In the genomic region with DNA sequence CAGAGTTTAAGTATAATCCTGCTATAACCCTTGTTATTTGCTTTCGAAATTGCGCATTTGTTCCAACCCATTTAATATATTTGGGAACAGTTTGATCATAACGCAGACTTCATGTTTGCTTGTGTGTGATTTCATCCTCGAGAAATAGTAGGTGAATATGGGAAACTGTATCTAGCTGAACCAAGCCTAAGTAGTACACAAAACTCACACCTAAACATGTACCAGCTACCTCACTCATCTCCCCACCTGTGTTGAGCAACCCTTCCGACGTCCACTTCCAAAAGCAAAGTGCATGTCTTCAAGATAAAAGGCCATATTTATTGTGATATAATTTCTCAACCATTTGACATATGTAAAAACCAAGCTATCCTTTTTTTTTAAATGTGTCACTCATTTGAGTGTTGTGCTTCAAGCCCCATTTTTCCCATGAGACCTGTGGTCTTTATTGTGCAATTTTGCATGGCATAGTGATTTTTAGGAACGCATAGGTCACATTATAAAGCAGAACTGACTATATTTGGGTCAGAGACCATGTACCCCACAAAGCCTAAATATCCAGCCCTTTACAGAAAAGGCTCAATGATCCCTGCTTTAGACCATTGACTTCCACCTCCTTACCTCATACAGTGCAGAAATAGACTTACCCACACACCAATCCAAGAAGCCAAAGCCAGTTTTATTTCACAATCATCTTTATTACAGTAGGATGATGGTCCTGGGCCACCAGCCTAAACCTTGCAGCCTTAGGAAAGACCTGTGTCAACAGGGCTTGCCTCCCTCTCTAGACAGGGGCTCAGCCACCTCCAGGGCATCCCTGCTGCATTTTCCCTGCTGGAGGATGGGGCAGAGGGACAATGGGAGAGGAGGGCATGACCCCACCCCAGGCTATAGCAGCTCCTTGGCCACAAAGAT, we compare ENCODE assay signal across 14 cellular contexts. TPM values are rescaled to one million over a fixed set of nuclear protein-coding genes. Genes with fewer than 3 reads are reported as not detected.
A peak's percentile ranks its signal among the peaks of the same experiment; 100 is the strongest.
DNase-seq lines count a peak whose midpoint lies in the region; ATAC-seq and TF ChIP-seq lines count a peak whose summit lies in the region.
"Had no signal": no experiment of that assay in that cellular context is flagged by ENCODE, and none has a peak within 500 bp of the region (broad histone marks: within the 10 kb centered on the region; RNA-seq: fewer than 3 reads in every experiment).

No MANE protein-coding gene starts in this region.

- H3K9ac ChIP-seq in BLaER1 (peak overlapping the region; percentile 100), mesenchymal stem cell (ENCODE audit: low read length) (peak overlapping the region; percentile 9)

- H2BK120ac ChIP-seq in mesenchymal stem cell (ENCODE audit: low read depth, low read length): no peak overlapping the region

- peak overlapping the region; percentile 98 for H3K4me2 ChIP-seq in BLaER1
- no peak overlapping the region for H3K4me2 ChIP-seq in GM23338
- H3K4me2 ChIP-seq in mesenchymal stem cell (ENCODE audit: low read length, poor library complexity, severe bottlenecking): no peak overlapping the region

- H4K91ac ChIP-seq in mesenchymal stem cell (ENCODE audit: low read length): no peak overlapping the region

- peaks cover 63% of the 10 kb centered on the region for H3K36me3 Mint-ChIP-seq in GM23338 (ENCODE audit: low read depth)
- H3K36me3 Mint-ChIP-seq in activated B cell treated with CpG ODN at 0.5 μM for 24 hours (ENCODE audit: low read depth): peaks cover 69% of the 10 kb centered on the region

- intact Hi-C loops in activated B cell treated with CpG ODN at 0.5 μM for 24 hours (cut with micrococcal nuclease): no loop called here
- intact Hi-C loops in aorta (cut with DNase I): loop anchor here in 1 of 2 donors (5.0 kb wide), 1 partner anchor 108 kb away; no protein-coding TSS in a partner anchor

- H3K4me3 ChIP-seq in BLaER1: peak overlapping the region; percentile 98
- H3K4me3 ChIP-seq in GM23338: no peak overlapping the region
- no peak overlapping the region for H3K4me3 ChIP-seq in mesenchymal stem cell (ENCODE audit: insufficient read depth in 1 of 2, low read depth in 1 of 2, low read length in 2 of 2)
- H3K4me3 ChIP-seq in aorta (ENCODE audit: low read length in 2 of 2): no peak overlapping the region
- H3K4me3 ChIP-seq: esophagus muscularis mucosa had no signal

- no peak overlapping the region for H2BK12ac ChIP-seq in mesenchymal stem cell (ENCODE audit: low read length in 2 of 2)

- peaks cover 39% of the 10 kb centered on the region for H3F3A ChIP-seq in GM23338 (replicated peaks; ENCODE audit: low read depth)

- no peaks in the 10 kb centered on the region for H3K27me3 ChIP-seq in BLaER1
- no peaks in the 10 kb centered on the region for H3K27me3 ChIP-seq in GM23338 (ENCODE audit: insufficient read depth)
- H3K27me3 ChIP-seq in mesenchymal stem cell (ENCODE audit: control insufficient read depth in 1 of 2, insufficient read depth in 1 of 2, low read length in 2 of 2): no peaks in the 10 kb centered on the region
- H3K27me3 ChIP-seq in aorta (ENCODE audit: control insufficient read depth in 1 of 2, insufficient read depth in 2 of 2, low read length in 1 of 2): no peaks in the 10 kb centered on the region
- H3K27me3 ChIP-seq: brain microvascular endothelial cell, esophagus muscularis mucosa had no signal

- H3K9me3 ChIP-seq in BLaER1 (no peaks in the 10 kb centered on the region), mesenchymal stem cell (ENCODE audit: control insufficient read depth, low read length) (no peaks in the 10 kb centered on the region), aorta (ENCODE audit: control insufficient read depth, low read length) (no peaks in the 10 kb centered on the region)
- H3K9me3 ChIP-seq: esophagus muscularis mucosa had no signal

- H3K14ac ChIP-seq in mesenchymal stem cell (ENCODE audit: low read length in 2 of 2): no peak overlapping the region

- peaks cover 9% of the 10 kb centered on the region for H3K27me3 Mint-ChIP-seq in GM23338 (ENCODE audit: insufficient read depth, low read depth, poor library complexity)
- no peaks in the 10 kb centered on the region for H3K27me3 Mint-ChIP-seq in activated B cell treated with CpG ODN at 0.5 μM for 24 hours

- DNase-seq in GM23338 (ENCODE audit: low spot score) (no peak), activated B cell treated with CpG ODN at 0.5 μM for 24 hours (no peak), mesenchymal stem cell (no peak), aorta (no peak), NCI-H1105 (lab: John Stamatoyannopoulos, UW) (no peak), glomerular visceral epithelial cell (ENCODE audit: extremely low spot score) (no peak)
- DNase-seq: brain microvascular endothelial cell; DMS53; NCI-H2081 treated with DMSO at 0.1 percent for 48 hours; stimulated activated CD4-positive, alpha-beta T cell treated with anti-CD3 and anti-CD28 coated beads, Interleukin-1b, Interleukin-23, amount 100 ng/mL, for 48 hours had no signal

- H4K20me1 ChIP-seq in BLaER1 (peaks cover 92% of the 10 kb centered on the region), GM23338 (replicated peaks; ENCODE audit: insufficient read depth) (peaks cover 29% of the 10 kb centered on the region)

- CTCF ChIA-PET in activated B cell treated with CpG ODN at 0.5 μM for 24 hours (lab: Charles Lee): interaction anchor here (1.8 to 4.0 kb wide), 6 partner anchors 12 to 109 kb away, joined by 5 to 32 read pairs (median 8); a partner anchor contains a TSS

- peaks cover 24% of the 10 kb centered on the region for H3K4me1 Mint-ChIP-seq in GM23338
- peaks cover 65% of the 10 kb centered on the region for H3K4me1 Mint-ChIP-seq in activated B cell treated with CpG ODN at 0.5 μM for 24 hours

- POLR2A ChIA-PET in activated B cell treated with CpG ODN at 0.5 μM for 24 hours (lab: Charles Lee): interaction anchor here (0.9 to 13.0 kb wide), 8 partner anchors 10 to 147 kb away, joined by 3 to 195 read pairs (median 6); a partner anchor contains a TSS

- WGBS in mesenchymal stem cell: 93% methylated on average over 2 of the region's 7 CpGs
- 77 to 80% methylated on average over 7 of the region's 7 CpGs for WGBS in aorta, 2 donors

- H3K4me1 ChIP-seq in BLaER1 (peaks cover 84% of the 10 kb centered on the region), GM23338 (ENCODE audit: insufficient read depth) (peaks cover 21% of the 10 kb centered on the region), mesenchymal stem cell (ENCODE audit: control insufficient read depth, insufficient read depth, low read depth, low read length) (peaks cover 24% of the 10 kb centered on the region), aorta (ENCODE audit: control insufficient read depth in 1 of 2, insufficient read depth in 2 of 2, low read length in 2 of 2) (no peaks in the 10 kb centered on the region)

- no peak overlapping the region for H4K8ac ChIP-seq in mesenchymal stem cell (ENCODE audit: low read length)

- H3K79me1 ChIP-seq in mesenchymal stem cell (replicated peaks; ENCODE audit: low read length, poor library complexity, severe bottlenecking): peaks cover 35% of the 10 kb centered on the region

- no peaks in the 10 kb centered on the region for H3K9me2 ChIP-seq in GM23338 (ENCODE audit: insufficient read depth)

- TF ChIP-seq CTCF in GM23338 (conservative IDR thresholded peaks at IDR 0.05; ENCODE audit: low read depth in 2 of 2): no peak
- TF ChIP-seq CTCF in activated B cell treated with CpG ODN at 0.5 μM for 24 hours (IDR thresholded peaks at IDR 0.05): no peak

- peaks cover 100% of the 10 kb centered on the region for H3K36me3 ChIP-seq in BLaER1
- H3K36me3 ChIP-seq in GM23338 (ENCODE audit: insufficient read depth): peaks cover 41% of the 10 kb centered on the region
- peaks cover 71 to 79% of the 10 kb centered on the region in 2 experiments for H3K36me3 ChIP-seq in mesenchymal stem cell (ENCODE audit: control insufficient read depth in 1 of 2, insufficient read depth in 2 of 2, low read depth in 1 of 2, low read length in 2 of 2)
- peaks cover 0 to 3% of the 10 kb centered on the region in 2 donors for H3K36me3 ChIP-seq in aorta (ENCODE audit: control insufficient read depth in 1 of 2, insufficient read depth in 2 of 2, low read length in 1 of 2)

- 0 out of 2 replicates have a peak, but pooled peaks cover 6% of the 10 kb centered on the region for H3K79me2 ChIP-seq in GM23338 (replicated peaks; ENCODE audit: insufficient read depth)

- peak overlapping the region; percentile 99 for H3K27ac ChIP-seq in BLaER1
- peak overlapping the region; percentile 84; the same call in 1 of the 2 replicates for H3K27ac ChIP-seq in GM23338 (ENCODE audit: low read depth)
- no peak overlapping the region for H3K27ac ChIP-seq in mesenchymal stem cell (ENCODE audit: low read length, poor library complexity, severe bottlenecking)
- no peak overlapping the region for H3K27ac ChIP-seq in aorta (ENCODE audit: low read depth in 1 of 2, low read length in 2 of 2)
- H3K27ac ChIP-seq: brain microvascular endothelial cell had no signal

- H2AFZ ChIP-seq in GM23338: no peak overlapping the region
- no peak overlapping the region for H2AFZ ChIP-seq in mesenchymal stem cell (ENCODE audit: low read depth, low read length)

- no peaks in the 10 kb centered on the region for H3K9me3 Mint-ChIP-seq in GM23338
- no peaks in the 10 kb centered on the region for H3K9me3 Mint-ChIP-seq in activated B cell treated with CpG ODN at 0.5 μM for 24 hours

- H2AK5ac ChIP-seq in mesenchymal stem cell (ENCODE audit: low read length, severe bottlenecking): no peak overlapping the region

- H2BK15ac ChIP-seq in mesenchymal stem cell (ENCODE audit: low read depth, poor library complexity, severe bottlenecking): no peak overlapping the region

- H2BK5ac ChIP-seq in mesenchymal stem cell (ENCODE audit: low read depth, low read length, poor library complexity, severe bottlenecking): no peak overlapping the region

- H3K4ac ChIP-seq in mesenchymal stem cell (ENCODE audit: low read depth in 1 of 2, low read length in 2 of 2): no peak overlapping the region

- H3K18ac ChIP-seq in mesenchymal stem cell (ENCODE audit: low read depth in 1 of 2, low read length in 2 of 2): no peak overlapping the region

- H3K4me3 Mint-ChIP-seq in GM23338 (no peak overlapping the region), activated B cell treated with CpG ODN at 0.5 μM for 24 hours (peak overlapping the region; percentile 25)

- no peak overlapping the region for H3K23ac ChIP-seq in mesenchymal stem cell (ENCODE audit: low read length in 2 of 2)

- ATAC-seq in GM23338 (no peak), activated B cell treated with CpG ODN at 0.5 μM for 24 hours (ENCODE audit: low read depth) (peak; percentile 16), aorta (ENCODE audit: low FRiP score) (no peak), HG03442 (IDR thresholded peaks at IDR 0.05; ENCODE audit: unreplicated experiment) (no peak)
- ATAC-seq: Right ventricle myocardium inferior had no signal

- H3K27ac Mint-ChIP-seq in GM23338: no peak overlapping the region
- H3K27ac Mint-ChIP-seq in activated B cell treated with CpG ODN at 0.5 μM for 24 hours: peak overlapping the region; percentile 65

RNA-seq across cellular contexts. Expression of a gene that starts 7.1 kb away (rescaled TPM):
- 24.5 and 30.9 TPM in 2 replicates for total RNA-seq in GM23338 (2014; rRNA removed; shearing (Covaris generic))
- polyA plus RNA-seq in GM23338 (2016; fragmentation: Nextera tagmentation; extraction: Ambion mirVana) (19.1 and 19.7 TPM in 2 replicates), aorta (10 to 100 TPM; 45.2 to 48.3 TPM)
- total RNA-seq in activated B cell treated with CpG ODN at 0.5 μM for 24 hours (70.7 and 75.2 TPM in 2 replicates), aorta (10 to 100 TPM; 47.8 to 51.4 TPM)
- 84.5 TPM for polyA plus RNA-seq in mesenchymal stem cell (2013, experiment 1 of 2)
- 80.3 TPM for polyA plus RNA-seq in mesenchymal stem cell (2013, experiment 2 of 2)

RNA-seq across cellular contexts. Expression of a gene that starts 13.2 kb away (rescaled TPM):
- 32.7 and 33.7 TPM in 2 replicates for total RNA-seq in GM23338 (2014; rRNA removed; shearing (Covaris generic))
- polyA plus RNA-seq in GM23338 (2016; fragmentation: Nextera tagmentation; extraction: Ambion mirVana) (30.3 and 35.3 TPM in 2 replicates), aorta (1 to 10 TPM; 3.4 to 5.6 TPM)
- total RNA-seq in activated B cell treated with CpG ODN at 0.5 μM for 24 hours (39.5 and 43.2 TPM in 2 replicates), aorta (10 to 100 TPM in 1 of 2 donors, 1 to 10 TPM in 1; 9.7 to 12.0 TPM)
- 11.3 TPM for polyA plus RNA-seq in mesenchymal stem cell (2013, experiment 1 of 2)
- polyA plus RNA-seq in mesenchymal stem cell (2013, experiment 2 of 2): 11.6 TPM

RNA-seq across cellular contexts. Expression of a gene that starts 13.6 kb away (rescaled TPM):
- 39.3 and 47.2 TPM in 2 replicates for total RNA-seq in GM23338 (2014; rRNA removed; shearing (Covaris generic))
- polyA plus RNA-seq in GM23338 (2016; fragmentation: Nextera tagmentation; extraction: Ambion mirVana) (18.1 and 20.1 TPM in 2 replicates), aorta (1 to 10 TPM; 6.1 to 7.5 TPM)
- total RNA-seq in activated B cell treated with CpG ODN at 0.5 μM for 24 hours (21.1 and 22.2 TPM in 2 replicates), aorta (10 to 100 TPM; 11.7 to 16.1 TPM)
- polyA plus RNA-seq in mesenchymal stem cell (2013, experiment 1 of 2): 13.5 TPM
- polyA plus RNA-seq in mesenchymal stem cell (2013, experiment 2 of 2): 13.6 TPM

RNA-seq across cellular contexts. Expression of a gene that starts 39.4 kb away (rescaled TPM):
- 20.2 and 21.5 TPM in 2 replicates for total RNA-seq in GM23338 (2014; rRNA removed; shearing (Covaris generic))
- polyA plus RNA-seq in GM23338 (2016; fragmentation: Nextera tagmentation; extraction: Ambion mirVana) (5.3 and 5.9 TPM in 2 replicates), aorta (1 to 10 TPM; 1.3 to 1.5 TPM)
- total RNA-seq in activated B cell treated with CpG ODN at 0.5 μM for 24 hours (7.7 and 8.0 TPM in 2 replicates), aorta (1 to 10 TPM; 2.3 to 5.3 TPM)
- 1.5 TPM for polyA plus RNA-seq in mesenchymal stem cell (2013, experiment 1 of 2)
- 1.3 TPM for polyA plus RNA-seq in mesenchymal stem cell (2013, experiment 2 of 2)

Comparison
In these comparisons a context has a peak if more than half of its experiments do, and no peak if none do; other contexts are left out.
1. H3K27ac ChIP-seq: peak in BLaER1 (single experiment) and GM23338 (single experiment); none in mesenchymal stem cell (single experiment) and aorta (0 of 2).